ENCODE assay signal across 11 cellular contexts in the genomic region with DNA sequence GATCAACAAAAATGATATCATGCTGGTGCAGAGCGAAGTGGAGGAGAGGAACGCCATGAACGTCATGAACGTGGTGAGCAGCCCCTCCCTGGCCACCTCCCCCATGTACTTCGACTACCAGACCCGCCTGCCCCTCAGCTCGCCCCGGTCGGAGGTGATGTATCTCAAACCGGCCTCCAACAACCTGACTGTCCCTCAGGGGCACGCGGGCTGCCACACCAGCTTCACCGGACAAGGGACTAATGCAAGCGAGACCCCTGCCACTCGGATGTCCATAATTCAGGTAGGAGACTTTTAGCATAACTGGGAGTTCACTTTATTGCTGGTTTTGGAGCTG. TPM values are rescaled to one million over a fixed set of nuclear protein-coding genes. Genes with fewer than 3 reads are reported as not detected.
DNase-seq lines count a peak whose midpoint lies in the region; ATAC-seq and TF ChIP-seq lines count a peak whose summit lies in the region.
"Had no signal": no experiment of that assay in that cellular context is flagged by ENCODE, and none has a peak within 500 bp of the region (broad histone marks: within the 10 kb centered on the region; RNA-seq: fewer than 3 reads in every experiment).

No MANE protein-coding gene starts in this region.

- H3K36me3 Mint-ChIP-seq in brain, result peaks cover 16% of the 10 kb centered on the region
- H3K36me3 Mint-ChIP-seq in HFFc6 (ENCODE audit: low read depth), result no peaks in the 10 kb centered on the region; the same call in 1 of the 2 replicates
- H3K36me3 Mint-ChIP-seq in naive thymus-derived CD4-positive, alpha-beta T cell, result no peaks in the 10 kb centered on the region

- intact Hi-C loops in A673 (cut with micrococcal nuclease; ENCODE audit: unreplicated experiment), result loop anchor here (10.0 kb wide), 2 partner anchors 1330 to 1840 kb away; no protein-coding TSS in a partner anchor
- intact Hi-C loops in posterior vena cava (cut with DNase I), result no loop called here
- intact Hi-C loops in naive thymus-derived CD4-positive, alpha-beta T cell (cut with micrococcal nuclease), result no loop called here

- no peak for TF ChIP-seq CTCF in A673 (conservative IDR thresholded peaks at IDR 0.05; ENCODE audit: low read depth, low read length)
- TF ChIP-seq CTCF in brain (conservative IDR thresholded peaks at IDR 0.05), result no peak
- no peak for TF ChIP-seq CTCF in HFFc6 (IDR thresholded peaks at IDR 0.05)

- POLR2A ChIA-PET in A673 (lab: Charles Lee; ENCODE audit: low non-redundant PET), result no interaction called here
- POLR2A ChIA-PET in naive thymus-derived CD4-positive, alpha-beta T cell (lab: Charles Lee), result no interaction called here

- no TSS peak for BruUV-seq in A673 (replicated peaks; lab: Mats Ljungman, UMichigan)

- H3K27ac ChIP-seq in A673 (ENCODE audit: low read depth, low read length, poor library complexity, severe bottlenecking), result no peak overlapping the region
- no peak overlapping the region for H3K27ac ChIP-seq in naive thymus-derived CD4-positive, alpha-beta T cell (ENCODE audit: low read depth, low read length)
- H3K27ac ChIP-seq: WERI-Rb-1 had no signal

- peaks cover 12% of the 10 kb centered on the region for H3K9me3 ChIP-seq in A673 (ENCODE audit: low read depth, low read length, poor library complexity, severe bottlenecking)
- H3K9me3 ChIP-seq in iPS-18c (ENCODE audit: control insufficient read depth, insufficient read depth, low read length), result no peaks in the 10 kb centered on the region
- H3K9me3 ChIP-seq in naive thymus-derived CD4-positive, alpha-beta T cell (ENCODE audit: control insufficient read depth in 2 of 3, low read length in 3 of 3), result peaks cover 0 to 7% (median 0%) of the 10 kb centered on the region in 3 experiments

- H3K9me3 Mint-ChIP-seq in brain (peaks cover 6 to 20% (median 17%) of the 10 kb centered on the region in 5 experiments), HFFc6 (peaks cover 11% of the 10 kb centered on the region)
- peaks cover 0 to 18% (median 3%) of the 10 kb centered on the region in 11 donors for H3K9me3 Mint-ChIP-seq in naive thymus-derived CD4-positive, alpha-beta T cell

- peak overlapping the region; percentile 79 to 99 (median 93) for H3K4me3 Mint-ChIP-seq in brain
- H3K4me3 Mint-ChIP-seq in HFFc6, result no peak overlapping the region
- peak overlapping the region in 2 of 10 donors; percentile 18 to 51 for H3K4me3 Mint-ChIP-seq in naive thymus-derived CD4-positive, alpha-beta T cell

- no peak for DNase-seq in A673 (ENCODE audit: low spot score)
- DNase-seq in posterior vena cava (ENCODE audit: low spot score), result peak; percentile 83
- DNase-seq in HFFc6, result no peak
- DNase-seq in HCEC 1CT, result no peak
- DNase-seq in NCI-H1694 (lab: John Stamatoyannopoulos, UW), result no peak
- no peak for DNase-seq in naive thymus-derived CD4-positive, alpha-beta T cell
- DNase-seq: KBM-7; naive thymus-derived CD8-positive, alpha-beta T cell; WERI-Rb-1 had no signal

- ATAC-seq in naive thymus-derived CD4-positive, alpha-beta T cell, result no peak
- ATAC-seq: naive thymus-derived CD8-positive, alpha-beta T cell had no signal

- H3K4me1 ChIP-seq in A673 (ENCODE audit: insufficient read depth, low read length, poor library complexity, severe bottlenecking), result peaks cover 22% of the 10 kb centered on the region
- peaks cover 0 to 9% of the 10 kb centered on the region in 2 donors for H3K4me1 ChIP-seq in naive thymus-derived CD4-positive, alpha-beta T cell (ENCODE audit: control insufficient read depth in 2 of 2, insufficient read depth in 2 of 2, low read length in 2 of 2)

- CTCF ChIA-PET in A673 (lab: Charles Lee), result no interaction called here
- CTCF ChIA-PET in naive thymus-derived CD4-positive, alpha-beta T cell (lab: Charles Lee), result no interaction called here

- H3K36me3 ChIP-seq in A673 (ENCODE audit: insufficient read depth, low read length, poor library complexity, severe bottlenecking), result peaks cover 35% of the 10 kb centered on the region
- no peaks in the 10 kb centered on the region for H3K36me3 ChIP-seq in naive thymus-derived CD4-positive, alpha-beta T cell (ENCODE audit: control insufficient read depth in 2 of 3, insufficient read depth in 3 of 3, low read length in 3 of 3)
- H3K36me3 ChIP-seq: WERI-Rb-1 had no signal

- peaks cover 50% of the 10 kb centered on the region for H3K4me1 Mint-ChIP-seq in brain
- peaks cover 24% of the 10 kb centered on the region for H3K4me1 Mint-ChIP-seq in HFFc6 (ENCODE audit: low read depth)
- H3K4me1 Mint-ChIP-seq in naive thymus-derived CD4-positive, alpha-beta T cell, result peaks cover 15 to 45% (median 29%) of the 10 kb centered on the region in 7 donors

- peaks cover 60% of the 10 kb centered on the region for H3K27me3 Mint-ChIP-seq in brain
- H3K27me3 Mint-ChIP-seq in HFFc6 (ENCODE audit: insufficient read depth), result peaks cover 7% of the 10 kb centered on the region
- H3K27me3 Mint-ChIP-seq in naive thymus-derived CD4-positive, alpha-beta T cell, result peaks cover 35 to 50% (median 48%) of the 10 kb centered on the region in 5 donors

- no peaks in the 10 kb centered on the region for H3K27me3 ChIP-seq in A673 (replicated peaks; ENCODE audit: insufficient read depth, low read depth, low read length, poor library complexity)
- H3K27me3 ChIP-seq in naive thymus-derived CD4-positive, alpha-beta T cell (ENCODE audit: control insufficient read depth in 2 of 2, insufficient read depth in 2 of 2, low read length in 2 of 2), result no peaks in the 10 kb centered on the region

- H3K4me3 ChIP-seq in A673 (ENCODE audit: low read depth, low read length, poor library complexity, severe bottlenecking), result peak overlapping the region; percentile 45
- H3K4me3 ChIP-seq in iPS-18c (ENCODE audit: insufficient read depth, low read depth, low read length), result peak overlapping the region; percentile 39
- H3K4me3 ChIP-seq in naive thymus-derived CD4-positive, alpha-beta T cell (ENCODE audit: low read length), result no peak overlapping the region

- H3K27ac Mint-ChIP-seq in brain (peak overlapping the region in 2 of 5 experiments; percentile 53 to 70), HFFc6 (no peak overlapping the region)
- no peak overlapping the region for H3K27ac Mint-ChIP-seq in naive thymus-derived CD4-positive, alpha-beta T cell
- H3K27ac Mint-ChIP-seq: naive thymus-derived CD8-positive, alpha-beta T cell had no signal

RNA-seq across cellular contexts. Expression of gene PCDH17, which starts 3.3 kb away (rescaled TPM):
- total RNA-seq in A673 (2021) (79.5 and 84.7 TPM in 2 replicates), posterior vena cava (10 to 100 TPM in 1 of 2 donors, 1 to 10 TPM in 1; 7.3 to 10.5 TPM)
- polyA plus RNA-seq in brain (ENCODE audit: insufficient read depth, low read depth, low replicate concordance), result 2.2 TPM
- under 1 TPM in 1 of 6 experiments, not detected in 5; 0.05 TPM for total RNA-seq in HFFc6 (2021; fragmentation: NEBNext Ultra II Directional; extraction: Animal tissue kit (Norgen Biotek cat#: 25700))
- not detected for total RNA-seq in naive thymus-derived CD4-positive, alpha-beta T cell
- polyA plus RNA-seq in naive thymus-derived CD4-positive, alpha-beta T cell, result not detected
- total RNA-seq: naive thymus-derived CD8-positive, alpha-beta T cell had no signal
- polyA plus RNA-seq: naive thymus-derived CD8-positive, alpha-beta T cell had no signal

Comparison
In these comparisons a context has a peak if more than half of its experiments do, and no peak if none do; other contexts are left out.
1. RNA of gene PCDH17, which starts 3.3 kb away (total RNA-seq): 79.5 to 84.7 TPM in A673 and 7.3 to 10.5 TPM in posterior vena cava; 0.05 TPM in HFFc6 and not detected in naive thymus-derived CD4-positive, alpha-beta T cell; every median in the first group is over 4 times any median in the second.